ENCODE assay signal across 1 cellular context in genomic region chr20:25389858-25390537, GRCh38.
TF ChIP-seq lines count a peak whose summit lies in the region.

No MANE protein-coding gene starts in this region.

TF ChIP-seq in HepG2, 621 proteins besides CTCF, POLR2A, EP300 and RAD21 (continued from another document):
- TF ChIP-seq ZNF503 (CRISPR knock-in tag; IDR thresholded peaks at IDR 0.05) (peak; percentile 78; the same call in 1 of the 2 replicates), PRDM4 (CRISPR knock-in tag; IDR thresholded peaks at IDR 0.05; ENCODE audit: borderline replicate concordance) (no peak), ZNF33A (CRISPR knock-in tag; IDR thresholded peaks at IDR 0.05; ENCODE audit: borderline replicate concordance) (no peak), SATB2 (CRISPR knock-in tag; IDR thresholded peaks at IDR 0.05) (0 out of 2 replicates have a peak, but pooled peaks have one; percentile 78), ARID4A (CRISPR knock-in tag; IDR thresholded peaks at IDR 0.05; ENCODE audit: borderline replicate concordance) (peak; percentile 77), SNAPC5 (CRISPR knock-in tag; IDR thresholded peaks at IDR 0.05; ENCODE audit: borderline replicate concordance) (no peak), ZNF710 (CRISPR knock-in tag; IDR thresholded peaks at IDR 0.05; ENCODE audit: borderline replicate concordance) (peak; percentile 15; the same call in 1 of the 2 replicates), PAF1 (CRISPR knock-in tag; IDR thresholded peaks at IDR 0.05) (no peak), ATF2 (CRISPR knock-in tag; IDR thresholded peaks at IDR 0.05) (peak; percentile 57), GATA4 (IDR thresholded peaks at IDR 0.05; ENCODE audit: borderline replicate concordance, low read depth) (no peak), SRY (CRISPR knock-in tag; IDR thresholded peaks at IDR 0.05) (no peak; the same call in 1 of the 2 replicates), BRF2 (CRISPR knock-in tag; IDR thresholded peaks at IDR 0.05) (peak; percentile 19; the same call in 1 of the 2 replicates), MED8 (CRISPR knock-in tag; IDR thresholded peaks at IDR 0.05; ENCODE audit: insufficient replicate concordance) (peak; percentile 89), FOXA1 (IDR thresholded peaks at IDR 0.05) (no peak), FOXA1 (CRISPR knock-in tag; IDR thresholded peaks at IDR 0.05) (no peak), ZNF605 (CRISPR knock-in tag; IDR thresholded peaks at IDR 0.05) (peak; percentile 90), ZNF747 (CRISPR knock-in tag; IDR thresholded peaks at IDR 0.05; ENCODE audit: borderline replicate concordance) (peak; percentile 71; the same call in 1 of the 2 replicates), ZNF280D (CRISPR knock-in tag; IDR thresholded peaks at IDR 0.05) (peak; percentile 95), ZNF616 (CRISPR knock-in tag; IDR thresholded peaks at IDR 0.05; ENCODE audit: low read depth) (peak; percentile 89), RARA (CRISPR knock-in tag; IDR thresholded peaks at IDR 0.05) (peak; percentile 57), ZNF30 (CRISPR knock-in tag; IDR thresholded peaks at IDR 0.05) (peak; percentile 94), RNF2 (conservative IDR thresholded peaks at IDR 0.05; ENCODE audit: low read depth) (peak; percentile 22), PAX8 (CRISPR knock-in tag; IDR thresholded peaks at IDR 0.05; ENCODE audit: borderline replicate concordance) (peak; percentile 60; the same call in 1 of the 2 replicates), DMAP1 (CRISPR knock-in tag; IDR thresholded peaks at IDR 0.05) (0 out of 2 replicates have a peak, but pooled peaks have one; percentile 33), MEIS1 (CRISPR knock-in tag; IDR thresholded peaks at IDR 0.05; ENCODE audit: borderline replicate concordance) (0 out of 2 replicates have a peak, but pooled peaks have one; percentile 14), EHMT2 (IDR thresholded peaks at IDR 0.05; ENCODE audit: borderline replicate concordance, low read depth, low read length) (no peak), ZNF609 (CRISPR knock-in tag; IDR thresholded peaks at IDR 0.05; ENCODE audit: borderline replicate concordance) (peak; percentile 33; the same call in 1 of the 2 replicates)
